In the genomic region with DNA sequence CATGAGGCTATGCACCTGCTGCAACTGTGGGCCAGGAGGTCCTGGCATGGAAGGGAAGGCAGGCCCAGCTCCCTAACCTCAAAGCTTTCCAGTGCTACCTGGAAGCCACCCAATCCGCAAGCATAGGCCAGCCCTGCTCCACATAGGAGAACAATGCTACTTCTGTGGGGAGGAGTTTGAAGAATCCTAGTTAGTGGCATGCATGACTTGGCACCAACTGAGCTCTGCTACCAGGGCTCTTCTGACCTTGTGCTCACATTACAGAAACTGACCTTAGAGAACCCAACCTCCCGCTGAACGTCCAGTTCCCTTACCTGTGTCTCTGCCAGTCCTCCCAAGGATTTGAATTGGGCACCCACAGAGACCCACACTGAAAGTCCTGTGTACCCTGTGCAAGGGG, we compare ENCODE assay signal across 16 cellular contexts.
"Had no signal": no experiment of that assay in that cellular context is flagged by ENCODE, and none has a peak within 500 bp of the region (broad histone marks: within the 10 kb centered on the region; RNA-seq: fewer than 3 reads in every experiment).

No MANE protein-coding gene starts in this region.

- DNase-seq: activated CD4-positive, alpha-beta T cell treated with anti-CD3 and anti-CD28 coated beads for 1 hour; activated CD4-positive, alpha-beta T cell treated with anti-CD3 and anti-CD28 coated beads, Interleukin-2, amount 50 U/mL, for 4 hours; activated naive CD4-positive, alpha-beta T cell treated with anti-CD3 and anti-CD28 coated beads for 36 hours; activated naive CD8-positive, alpha-beta T cell treated with anti-CD3 and anti-CD28 coated beads, Interleukin-2, amount 50 U/mL, for 24 hours; hypothalamus; naive thymus-derived CD4-positive, alpha-beta T cell; retina; small intestine; stimulated activated naive CD8-positive, alpha-beta T cell treated with anti-CD3 and anti-CD28 coated beads, Interleukin-15, Interleukin-2, amounts not matched to agents 100 U/mL and 50 U/mL, for 24 hours; upper lobe of left lung had no signal

- ATAC-seq: activated naive CD8-positive, alpha-beta T cell treated with anti-CD3 and anti-CD28 coated beads, Interleukin-2, amount 50 U/mL, for 24 hours; activated T-helper 17 cell treated with anti-CD3 and anti-CD28 coated beads, Interleukin-2, amount 50 U/mL, for 72 hours; esophagus mucosa; naive thymus-derived CD4-positive, alpha-beta T cell; stimulated activated naive CD8-positive, alpha-beta T cell treated with anti-CD3 and anti-CD28 coated beads, Interleukin-15, Interleukin-2, amounts not matched to agents 100 U/mL and 50 U/mL, for 24 hours had no signal

- H3K4me1 ChIP-seq: suprapubic skin, upper lobe of left lung had no signal

- H3K27me3 Mint-ChIP-seq: activated naive CD8-positive, alpha-beta T cell treated with anti-CD3 and anti-CD28 coated beads, Interleukin-2, amount 50 U/mL, for 24 hours; activated T-helper 17 cell treated with anti-CD3 and anti-CD28 coated beads, Interleukin-2, amount 50 U/mL, for 72 hours; naive thymus-derived CD4-positive, alpha-beta T cell had no signal

- H3K4me3 ChIP-seq: SJSA1, suprapubic skin, upper lobe of left lung had no signal

- H3K9me3 ChIP-seq: neutrophil, SJSA1, suprapubic skin, upper lobe of left lung had no signal

- H3K4me1 Mint-ChIP-seq: activated naive CD8-positive, alpha-beta T cell treated with anti-CD3 and anti-CD28 coated beads, Interleukin-2, amount 50 U/mL, for 24 hours; activated T-helper 17 cell treated with anti-CD3 and anti-CD28 coated beads, Interleukin-2, amount 50 U/mL, for 72 hours had no signal

- H3K9me3 Mint-ChIP-seq: activated naive CD4-positive, alpha-beta T cell treated with anti-CD3 and anti-CD28 coated beads for 36 hours; activated naive CD8-positive, alpha-beta T cell treated with anti-CD3 and anti-CD28 coated beads, Interleukin-2, amount 50 U/mL, for 24 hours; activated T-helper 17 cell treated with anti-CD3 and anti-CD28 coated beads, Interleukin-2, amount 50 U/mL, for 72 hours; naive thymus-derived CD4-positive, alpha-beta T cell had no signal

- H3K4me3 Mint-ChIP-seq: activated naive CD4-positive, alpha-beta T cell treated with anti-CD3 and anti-CD28 coated beads for 36 hours; activated naive CD8-positive, alpha-beta T cell treated with anti-CD3 and anti-CD28 coated beads, Interleukin-2, amount 50 U/mL, for 24 hours; activated T-helper 17 cell treated with anti-CD3 and anti-CD28 coated beads, Interleukin-2, amount 50 U/mL, for 72 hours; naive thymus-derived CD4-positive, alpha-beta T cell had no signal

- H3K27ac Mint-ChIP-seq: activated naive CD4-positive, alpha-beta T cell treated with anti-CD3 and anti-CD28 coated beads for 36 hours; activated naive CD8-positive, alpha-beta T cell treated with anti-CD3 and anti-CD28 coated beads, Interleukin-2, amount 50 U/mL, for 24 hours; activated T-helper 17 cell treated with anti-CD3 and anti-CD28 coated beads, Interleukin-2, amount 50 U/mL, for 72 hours; naive thymus-derived CD4-positive, alpha-beta T cell had no signal

- H3K27me3 ChIP-seq: neutrophil, SJSA1, suprapubic skin, upper lobe of left lung had no signal

- H3K27ac ChIP-seq: neutrophil, parathyroid adenoma, SJSA1, suprapubic skin, upper lobe of left lung had no signal
